17 cellular contexts compared by ENCODE assay signal in the genomic region with DNA sequence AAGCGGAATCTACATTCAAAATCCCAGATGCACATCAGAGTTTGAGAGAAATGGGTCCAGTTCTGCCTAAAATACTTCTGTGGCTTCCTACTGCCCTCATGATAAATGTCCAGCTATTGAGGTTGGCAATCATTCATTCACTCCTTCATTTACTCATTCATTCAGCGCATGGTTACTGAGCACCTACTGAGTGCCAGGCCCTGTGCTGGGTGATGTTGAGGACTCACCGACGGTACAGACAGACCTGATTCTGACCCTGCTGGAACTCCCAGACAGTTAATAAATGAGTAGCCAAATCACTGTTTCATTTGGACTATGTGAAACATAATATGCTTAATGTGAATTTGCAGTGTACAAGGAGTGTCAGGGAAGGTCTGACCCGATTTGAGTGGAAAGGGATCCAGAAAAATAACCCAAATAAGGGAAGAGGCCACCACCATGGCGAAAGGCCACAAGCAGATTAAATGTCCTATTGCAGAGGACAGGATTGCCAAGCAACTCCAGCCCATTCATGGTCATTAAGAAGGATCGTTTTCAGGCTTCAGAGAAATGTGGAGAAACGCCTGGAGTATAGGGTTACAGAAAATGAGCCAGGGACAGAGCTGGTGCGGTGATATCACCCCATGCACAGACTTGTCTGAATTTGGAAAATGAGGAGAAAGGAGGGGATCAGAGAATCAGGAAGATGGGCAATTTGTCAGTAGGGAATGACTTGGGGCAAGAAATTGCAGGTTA. TPM values are rescaled to one million over a fixed set of nuclear protein-coding genes. Genes with fewer than 3 reads are reported as not detected.
DNase-seq lines count a peak whose midpoint lies in the region; ATAC-seq and TF ChIP-seq lines count a peak whose summit lies in the region.
"Had no signal": no experiment of that assay in that cellular context is flagged by ENCODE, and none has a peak within 500 bp of the region (broad histone marks: within the 10 kb centered on the region; RNA-seq: fewer than 3 reads in every experiment).

No MANE protein-coding gene starts in this region.

- no peak overlapping the region for H3K4me3 ChIP-seq in adipocyte (ENCODE audit: low read length)
- no peak overlapping the region for H3K4me3 ChIP-seq in osteoblast (ENCODE audit: insufficient read depth, low read length)
- no peak overlapping the region for H3K4me3 ChIP-seq in upper lobe of right lung

- ATAC-seq in upper lobe of right lung = no peak
- ATAC-seq: HCT116, PC-3 had no signal

- H4K20me1 ChIP-seq in osteoblast (ENCODE audit: insufficient read depth, low read length) = no peaks in the 10 kb centered on the region

- H3K4me3 Mint-ChIP-seq in activated CD4-positive, alpha-beta T cell treated with anti-CD3 and anti-CD28 coated beads, Interleukin-2, amount 10 ng/mL, durations not matched to agents 7 days and 5 days = no peak overlapping the region

- no peak overlapping the region for H3K9ac ChIP-seq in adipocyte (ENCODE audit: low read length)

- TF ChIP-seq CTCF in osteoblast (IDR thresholded peaks at IDR 0.05; ENCODE audit: extremely low read depth, low read depth, low read length) (no peak), upper lobe of right lung (IDR thresholded peaks at IDR 0.05) (no peak)

- H3K27me3 Mint-ChIP-seq in activated CD4-positive, alpha-beta T cell treated with anti-CD3 and anti-CD28 coated beads, Interleukin-2, amount 10 ng/mL, durations not matched to agents 7 days and 5 days = no peaks in the 10 kb centered on the region

- H3K27me3 ChIP-seq in adipocyte (replicated peaks; ENCODE audit: control insufficient read depth, insufficient read depth, low read length) (no peaks in the 10 kb centered on the region), osteoblast (ENCODE audit: insufficient read depth, low read length) (no peaks in the 10 kb centered on the region), upper lobe of right lung (no peaks in the 10 kb centered on the region)

- DNase-seq in NCI-H2171 treated with DMSO at 0.1 percent for 48 hours (lab: John Stamatoyannopoulos, UW) (peak; percentile 77), NCI-H2171 (lab: John Stamatoyannopoulos, UW) (no peak), adipocyte (ENCODE audit: low read depth) (peak; percentile 66), osteoblast (ENCODE audit: insufficient read length, low spot score, missing footprints) (peak; percentile 48), upper lobe of right lung (no peak), DMS153 treated with DMSO at 0.1 percent for 48 hours (lab: John Stamatoyannopoulos, UW; ENCODE audit: unreplicated experiment) (no peak), UCSD-AML1 (lab: John Stamatoyannopoulos, UW; ENCODE audit: unreplicated experiment) (no peak)
- no peak for DNase-seq in activated CD4-positive, alpha-beta T cell treated with anti-CD3 and anti-CD28 coated beads, Interleukin-2, amount 10 ng/mL, durations not matched to agents 7 days and 5 days
- DNase-seq: Caco-2, DMS79 treated with DMSO at 0.1 percent for 48 hours, MV-4-11, NCI-H226, NCI-H526, PC-3, Right ventricle myocardium superior had no signal

- H3K9me3 Mint-ChIP-seq in activated CD4-positive, alpha-beta T cell treated with anti-CD3 and anti-CD28 coated beads, Interleukin-2, amount 10 ng/mL, durations not matched to agents 7 days and 5 days = no peaks in the 10 kb centered on the region

- POLR2A ChIA-PET in activated CD4-positive, alpha-beta T cell treated with anti-CD3 and anti-CD28 coated beads, Interleukin-2, amount 10 ng/mL, durations not matched to agents 7 days and 5 days (lab: Charles Lee) = no interaction called here

- H3K79me2 ChIP-seq in osteoblast (ENCODE audit: insufficient read depth, low read length) = no peaks in the 10 kb centered on the region

- H3K4me1 ChIP-seq in adipocyte (ENCODE audit: control insufficient read depth, insufficient read depth, low read length) (peaks cover 9% of the 10 kb centered on the region), osteoblast (ENCODE audit: insufficient read depth, low read length) (peaks cover 3% of the 10 kb centered on the region), upper lobe of right lung (no peaks in the 10 kb centered on the region)
- H3K4me1 ChIP-seq: Caco-2 had no signal

- H3K4me2 ChIP-seq in osteoblast (ENCODE audit: insufficient read depth, low read length) = no peak overlapping the region

- intact Hi-C loops in upper lobe of right lung (cut with DNase I) = no loop called here

- CTCF ChIA-PET in activated CD4-positive, alpha-beta T cell treated with anti-CD3 and anti-CD28 coated beads, Interleukin-2, amount 10 ng/mL, durations not matched to agents 7 days and 5 days (lab: Charles Lee) = no interaction called here

- no peaks in the 10 kb centered on the region for H3K4me1 Mint-ChIP-seq in activated CD4-positive, alpha-beta T cell treated with anti-CD3 and anti-CD28 coated beads, Interleukin-2, amount 10 ng/mL, durations not matched to agents 7 days and 5 days

- no peak overlapping the region for H2AFZ ChIP-seq in osteoblast (ENCODE audit: low read length)

- H3K27ac ChIP-seq in osteoblast (ENCODE audit: low read depth, low read length) = no peak overlapping the region
- no peak overlapping the region for H3K27ac ChIP-seq in upper lobe of right lung
- H3K27ac ChIP-seq: C4-2B had no signal

- H3K9me3 ChIP-seq in adipocyte (ENCODE audit: control insufficient read depth, low read length) = no peaks in the 10 kb centered on the region
- no peaks in the 10 kb centered on the region for H3K9me3 ChIP-seq in osteoblast (ENCODE audit: low read depth, low read length)
- H3K9me3 ChIP-seq in upper lobe of right lung = no peaks in the 10 kb centered on the region

- H3K36me3 ChIP-seq in adipocyte (ENCODE audit: control insufficient read depth, insufficient read depth, low read length, severe bottlenecking) = peaks cover 7% of the 10 kb centered on the region
- H3K36me3 ChIP-seq in osteoblast (ENCODE audit: insufficient read depth, low read length) = no peaks in the 10 kb centered on the region
- H3K36me3 ChIP-seq in upper lobe of right lung = peaks cover 5% of the 10 kb centered on the region

- peaks cover 5% of the 10 kb centered on the region for H3K36me3 Mint-ChIP-seq in activated CD4-positive, alpha-beta T cell treated with anti-CD3 and anti-CD28 coated beads, Interleukin-2, amount 10 ng/mL, durations not matched to agents 7 days and 5 days (ENCODE audit: low read depth)

- no peak overlapping the region for H3K27ac Mint-ChIP-seq in activated CD4-positive, alpha-beta T cell treated with anti-CD3 and anti-CD28 coated beads, Interleukin-2, amount 10 ng/mL, durations not matched to agents 7 days and 5 days

RNA-seq across cellular contexts. Expression of gene DYRK1B, which starts 20.5 kb away (rescaled TPM):
- total RNA-seq in osteoblast (17.1 and 19.5 TPM in 2 replicates), upper lobe of right lung (16.7 TPM)
- 10 to 100 TPM; 10.9 to 11.5 TPM for total RNA-seq in activated CD4-positive, alpha-beta T cell treated with anti-CD3 and anti-CD28 coated beads, Interleukin-2, amount 10 ng/mL, durations not matched to agents 7 days and 5 days

RNA-seq across cellular contexts. Expression of gene FBL, which starts 32.7 kb away (rescaled TPM):
- total RNA-seq in osteoblast (69.0 and 87.2 TPM in 2 replicates), upper lobe of right lung (123 TPM)
- 100 to 1,000 TPM; 330 to 377 TPM for total RNA-seq in activated CD4-positive, alpha-beta T cell treated with anti-CD3 and anti-CD28 coated beads, Interleukin-2, amount 10 ng/mL, durations not matched to agents 7 days and 5 days

RNA-seq across cellular contexts. Expression of gene LEUTX, which starts 34.8 kb away (rescaled TPM):
- total RNA-seq in osteoblast (not detected in 2 replicates), upper lobe of right lung (not detected)
- not detected for total RNA-seq in activated CD4-positive, alpha-beta T cell treated with anti-CD3 and anti-CD28 coated beads, Interleukin-2, amount 10 ng/mL, durations not matched to agents 7 days and 5 days
- total RNA-seq: Caco-2, PC-3, Right ventricle myocardium superior had no signal

Comparison
In these comparisons a context has a peak if more than half of its experiments do, and no peak if none do; other contexts are left out.
1. DNase-seq: peak in NCI-H2171 treated with DMSO at 0.1 percent for 48 hours (single experiment), adipocyte (single experiment) and osteoblast (single experiment); none in NCI-H2171 (single experiment), upper lobe of right lung (single experiment), activated CD4-positive, alpha-beta T cell treated with anti-CD3 and anti-CD28 coated beads, Interleukin-2, amount 10 ng/mL, durations not matched to agents 7 days and 5 days (single experiment), DMS153 treated with DMSO at 0.1 percent for 48 hours (single experiment) and UCSD-AML1 (single experiment).